In genomic region chr5:158874814-158875213, GRCh38 we compare ENCODE assay signal across 1 cellular context.
TF ChIP-seq lines count a peak whose summit lies in the region.

No MANE protein-coding gene starts in this region.

TF ChIP-seq in liver, 16 proteins besides CTCF, POLR2A, EP300 and RAD21:
- TF ChIP-seq REST (IDR thresholded peaks at IDR 0.05) (no peak), RXRA (IDR thresholded peaks at IDR 0.05) (no peak), SP1 (IDR thresholded peaks at IDR 0.05) (no peak), HNF4G (IDR thresholded peaks at IDR 0.05) (no peak), TAF1 (conservative IDR thresholded peaks at IDR 0.05) (no peak), HNF4A (conservative IDR thresholded peaks at IDR 0.05) (no peak), FOXA2 (IDR thresholded peaks at IDR 0.05) (no peak), ZBTB33 (IDR thresholded peaks at IDR 0.05) (no peak), JUND (IDR thresholded peaks at IDR 0.05) (no peak), EGR1 (IDR thresholded peaks at IDR 0.05; ENCODE audit: low read depth in 2 of 2) (no peak), NR2F2 (IDR thresholded peaks at IDR 0.05) (no peak), YY1 (IDR thresholded peaks at IDR 0.05) (no peak), MAX (IDR thresholded peaks at IDR 0.05) (no peak), GABPA (IDR thresholded peaks at IDR 0.05 in 1 of 2, conservative IDR thresholded peaks at IDR 0.05 in 1 of 2) (no peak)
